Comparison of ENCODE assay signal across 8 cellular contexts in genomic region chr20:33262658-33263065, GRCh38. TPM values are rescaled to one million over a fixed set of nuclear protein-coding genes. Genes with fewer than 3 reads are reported as not detected.
DNase-seq lines count a peak whose midpoint lies in the region; ATAC-seq and TF ChIP-seq lines count a peak whose summit lies in the region.

No MANE protein-coding gene starts in this region.

- peaks cover 10% of the 10 kb centered on the region for H3K27me3 Mint-ChIP-seq in activated T-cell treated with anti-CD3 and anti-CD28 coated beads, Interleukin-2, amount 50 U/mL, for 72 hours (ENCODE audit: low read depth)

- H3K27me3 ChIP-seq in SU-DHL-6 (ENCODE audit: low read length): no peaks in the 10 kb centered on the region

- TF ChIP-seq POLR2A in NB4 (IDR thresholded peaks at IDR 0.05; ENCODE audit: extremely low read depth, insufficient read length): no peak

- H3K4me1 Mint-ChIP-seq in activated T-cell treated with anti-CD3 and anti-CD28 coated beads, Interleukin-2, amount 50 U/mL, for 72 hours (ENCODE audit: low read depth): peaks cover 5% of the 10 kb centered on the region

- TF ChIP-seq CTCF in NB4 (IDR thresholded peaks at IDR 0.05; ENCODE audit: low read depth, low read length) (peak; percentile 97), SU-DHL-6 (IDR thresholded peaks at IDR 0.05; ENCODE audit: insufficient read depth, low read length, poor library complexity, severe bottlenecking) (peak; percentile 32)

- H3K4me2 ChIP-seq in SU-DHL-6 (ENCODE audit: low read depth, low read length, poor library complexity, severe bottlenecking): no peak overlapping the region

- H3K9ac ChIP-seq in SU-DHL-6 (ENCODE audit: low read length): no peak overlapping the region

- peak; percentile 1 to 12 for DNase-seq in activated T-cell treated with anti-CD3 and anti-CD28 coated beads, Interleukin-2, amount 50 U/mL, for 72 hours
- no peak for DNase-seq in activated T-cell treated with anti-CD3 and anti-CD28 coated beads, Interleukin-2, amount 50 U/mL, for 1 hour
- DNase-seq in NB4 (ENCODE audit: low read depth) (peak; percentile 76), foreskin melanocyte (peak; percentile 48), renal cortical epithelial cell (ENCODE audit: low read depth) (peak; percentile 59), T1000 (lab: John Stamatoyannopoulos, UW) (no peak)

- H3K36me3 ChIP-seq in SU-DHL-6 (ENCODE audit: low read length): no peaks in the 10 kb centered on the region

- no peaks in the 10 kb centered on the region for H3K79me2 ChIP-seq in SU-DHL-6 (ENCODE audit: insufficient read depth, low read length)

- H3K9me2 ChIP-seq in SU-DHL-6 (replicated peaks; ENCODE audit: insufficient read depth, low read length): no peaks in the 10 kb centered on the region

- H3K9me3 Mint-ChIP-seq in activated T-cell treated with anti-CD3 and anti-CD28 coated beads, Interleukin-2, amount 50 U/mL, for 72 hours: no peaks in the 10 kb centered on the region

- H3F3A ChIP-seq in SU-DHL-6 (ENCODE audit: insufficient read depth): no peaks in the 10 kb centered on the region

- no peak overlapping the region for H3K4me3 Mint-ChIP-seq in activated T-cell treated with anti-CD3 and anti-CD28 coated beads, Interleukin-2, amount 50 U/mL, for 72 hours

- H3K4me3 ChIP-seq in NB4 (ENCODE audit: low read depth, low read length) (no peak overlapping the region), SU-DHL-6 (ENCODE audit: insufficient read depth, low read length, poor library complexity, severe bottlenecking) (no peak overlapping the region)

- H3K36me3 Mint-ChIP-seq in activated T-cell treated with anti-CD3 and anti-CD28 coated beads, Interleukin-2, amount 50 U/mL, for 72 hours (ENCODE audit: insufficient read depth in 2 of 2): no peaks in the 10 kb centered on the region

- no peaks in the 10 kb centered on the region for H3K9me3 ChIP-seq in SU-DHL-6 (ENCODE audit: insufficient read depth, low read length)

- H4K20me1 ChIP-seq in SU-DHL-6 (ENCODE audit: low read depth, low read length): no peaks in the 10 kb centered on the region

- H3K27ac Mint-ChIP-seq in activated T-cell treated with anti-CD3 and anti-CD28 coated beads, Interleukin-2, amount 50 U/mL, for 72 hours: no peak overlapping the region

- ATAC-seq in activated T-cell treated with anti-CD3 and anti-CD28 coated beads, Interleukin-2, amount 50 U/mL, for 72 hours (replicated peaks in 1 of 2): peak; percentile 37 to 43
- no peak for ATAC-seq in HG03565 (IDR thresholded peaks at IDR 0.05; ENCODE audit: unreplicated experiment)

- H2AFZ ChIP-seq in SU-DHL-6 (ENCODE audit: low read depth, low read length, severe bottlenecking): no peak overlapping the region

- no peak overlapping the region for H3K27ac ChIP-seq in SU-DHL-6 (ENCODE audit: low read depth, low read length)

RNA-seq across cellular contexts. Expression of gene BPIFB1, which starts 20.4 kb away (rescaled TPM):
- not detected for total RNA-seq in activated T-cell treated with anti-CD3 and anti-CD28 coated beads, Interleukin-2, amount 50 U/mL, for 72 hours
- not detected in 2 replicates for total RNA-seq in renal cortical epithelial cell

RNA-seq across cellular contexts. Expression of gene BPIFA1, which starts 26.9 kb away (rescaled TPM):
- total RNA-seq in activated T-cell treated with anti-CD3 and anti-CD28 coated beads, Interleukin-2, amount 50 U/mL, for 72 hours: not detected
- not detected in 2 replicates for total RNA-seq in renal cortical epithelial cell

RNA-seq across cellular contexts. Expression of gene BPIFA3, which starts 45.5 kb away (rescaled TPM):
- not detected for total RNA-seq in activated T-cell treated with anti-CD3 and anti-CD28 coated beads, Interleukin-2, amount 50 U/mL, for 72 hours
- not detected in 2 replicates for total RNA-seq in renal cortical epithelial cell

Comparison
In these comparisons a context has a peak if more than half of its experiments do, and no peak if none do; other contexts are left out.
1. DNase-seq: peak in activated T-cell treated with anti-CD3 and anti-CD28 coated beads, Interleukin-2, amount 50 U/mL, for 72 hours (2 of 2), NB4 (single experiment), foreskin melanocyte (single experiment) and renal cortical epithelial cell (single experiment); none in activated T-cell treated with anti-CD3 and anti-CD28 coated beads, Interleukin-2, amount 50 U/mL, for 1 hour (single experiment) and T1000 (single experiment).